ENCODE assay signal across 9 cellular contexts in the genomic region with DNA sequence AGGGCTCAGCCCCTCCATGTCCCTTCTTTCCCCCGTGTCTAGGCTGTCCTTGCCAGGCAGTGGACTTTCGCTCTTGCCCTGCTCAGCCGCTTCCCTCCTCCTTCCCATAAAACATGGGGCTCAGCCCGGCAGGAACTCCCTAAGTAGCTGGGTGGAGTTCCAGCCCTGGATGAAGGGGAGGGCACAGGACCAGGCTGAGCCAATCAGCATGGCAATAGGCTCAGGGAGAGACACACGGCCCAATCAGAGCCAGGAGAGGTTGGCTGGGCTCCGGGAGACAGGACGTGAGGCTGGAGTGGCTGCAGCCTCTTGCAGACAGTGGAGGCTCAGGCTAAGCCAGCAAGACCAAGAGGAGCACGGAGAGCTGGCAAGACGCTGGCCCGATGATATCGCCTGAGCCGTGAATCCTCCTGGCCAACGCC. TPM values are rescaled to one million over a fixed set of nuclear protein-coding genes. Genes with fewer than 3 reads are reported as not detected.
A peak's percentile ranks its signal among the peaks of the same experiment; 100 is the strongest.
DNase-seq lines count a peak whose midpoint lies in the region; ATAC-seq and TF ChIP-seq lines count a peak whose summit lies in the region.
"Had no signal": no experiment of that assay in that cellular context is flagged by ENCODE, and none has a peak within 500 bp of the region (broad histone marks: within the 10 kb centered on the region; RNA-seq: fewer than 3 reads in every experiment).

No MANE protein-coding gene starts in this region.

- no peaks in the 10 kb centered on the region for H3K4me1 ChIP-seq in mesendoderm (ENCODE audit: control insufficient read depth, low read depth, low read length)

- peaks cover 62% of the 10 kb centered on the region for H3K27me3 Mint-ChIP-seq in progenitor cell of endocrine pancreas

- no peak overlapping the region for H3K27ac Mint-ChIP-seq in progenitor cell of endocrine pancreas

- no peak overlapping the region for H2BK15ac ChIP-seq in mesendoderm (replicated peaks; ENCODE audit: low read depth)

- H2AK5ac ChIP-seq in mesendoderm (ENCODE audit: low read length), result no peak overlapping the region

- in situ Hi-C loops in brain microvascular endothelial cell (cut with HindIII; ENCODE audit: low pct_ligation_motif_present, low sequenced_read_pairs), result no loop called here

- H3K36me3 ChIP-seq in brain microvascular endothelial cell (replicated peaks) (no peaks in the 10 kb centered on the region), mesendoderm (ENCODE audit: control insufficient read depth, insufficient read depth, low read length) (no peaks in the 10 kb centered on the region)

- H3K56ac ChIP-seq in mesendoderm (ENCODE audit: low read length), result peak overlapping the region; percentile 79

- H3K4ac ChIP-seq in mesendoderm (ENCODE audit: low read depth, low read length), result no peak overlapping the region

- H2BK5ac ChIP-seq in mesendoderm (ENCODE audit: low read length), result no peak overlapping the region

- no peak overlapping the region for H3K23ac ChIP-seq in mesendoderm (ENCODE audit: low read length)

- no peak overlapping the region for H3K4me3 ChIP-seq in NB4 (ENCODE audit: low read depth, low read length)
- H3K4me3 ChIP-seq in brain microvascular endothelial cell (ENCODE audit: low read depth, low read length), result no peak overlapping the region
- no peak overlapping the region for H3K4me3 ChIP-seq in mesendoderm (ENCODE audit: low read length)

- H3K9me3 Mint-ChIP-seq in progenitor cell of endocrine pancreas (ENCODE audit: low read depth), result no peaks in the 10 kb centered on the region

- DNase-seq in DMS153 (lab: John Stamatoyannopoulos, UW) (peak; percentile 86), NB4 (ENCODE audit: low read depth) (peak; percentile 40), brain microvascular endothelial cell (peak; percentile 22), mesendoderm (peak; percentile 92), NCI-H1436 treated with DMSO at 0.1 percent for 48 hours (lab: John Stamatoyannopoulos, UW) (no peak), progenitor cell of endocrine pancreas (ENCODE audit: low spot score, unreplicated experiment) (no peak)

- H3K36me3 Mint-ChIP-seq in progenitor cell of endocrine pancreas (ENCODE audit: insufficient read depth), result no peaks in the 10 kb centered on the region

- no peak overlapping the region for H2BK120ac ChIP-seq in mesendoderm (ENCODE audit: low read depth, low read length)

- no peaks in the 10 kb centered on the region for H3K79me1 ChIP-seq in mesendoderm (ENCODE audit: low read length)

- H3K18ac ChIP-seq in mesendoderm (ENCODE audit: low read length), result no peak overlapping the region

- TF ChIP-seq CTCF in NB4 (IDR thresholded peaks at IDR 0.05; ENCODE audit: low read depth, low read length), result no peak
- TF ChIP-seq CTCF in brain microvascular endothelial cell (IDR thresholded peaks at IDR 0.05; ENCODE audit: low read depth, low read length, missing control alignments), result no peak
- TF ChIP-seq CTCF in progenitor cell of endocrine pancreas (IDR thresholded peaks at IDR 0.05; ENCODE audit: unreplicated experiment), result no peak

- no peak overlapping the region for H3K4me3 Mint-ChIP-seq in progenitor cell of endocrine pancreas (ENCODE audit: low read depth)

- no CpG with 5 or more reads among the region's 13 CpGs for WGBS in mesendoderm (ENCODE audit: extremely low coverage, insufficient coverage, low lambda C conversion rate)

- H3K27me3 ChIP-seq in brain microvascular endothelial cell (replicated peaks), result peaks cover 54% of the 10 kb centered on the region
- no peaks in the 10 kb centered on the region for H3K27me3 ChIP-seq in mesendoderm (ENCODE audit: insufficient read depth, low read length, poor library complexity)

- no peak overlapping the region for H4K8ac ChIP-seq in mesendoderm (ENCODE audit: low read depth, low read length)

- H3K27ac ChIP-seq in brain microvascular endothelial cell, result no peak overlapping the region
- no peak overlapping the region for H3K27ac ChIP-seq in mesendoderm (ENCODE audit: low read depth, low read length)

- peaks cover 3% of the 10 kb centered on the region for H3K4me1 Mint-ChIP-seq in progenitor cell of endocrine pancreas (ENCODE audit: low read depth)

- ATAC-seq in HG03521 (IDR thresholded peaks at IDR 0.05; ENCODE audit: unreplicated experiment), result no peak
- ATAC-seq in GM18498 (IDR thresholded peaks at IDR 0.05; ENCODE audit: unreplicated experiment), result no peak

- no peak overlapping the region for H4K5ac ChIP-seq in mesendoderm (ENCODE audit: low read length)

- peak overlapping the region; percentile 44 for H3K9ac ChIP-seq in mesendoderm (ENCODE audit: low read length)

- no peak for TF ChIP-seq POLR2A in NB4 (IDR thresholded peaks at IDR 0.05; ENCODE audit: extremely low read depth, insufficient read length)

- no peaks in the 10 kb centered on the region for H3K79me2 ChIP-seq in mesendoderm (ENCODE audit: control insufficient read depth, insufficient read depth, low read length)

- H3K4me2 ChIP-seq in mesendoderm (ENCODE audit: low read length), result no peak overlapping the region

RNA-seq across cellular contexts. Expression of gene GALNT9, which starts 54.3 kb away (rescaled TPM):
- 0.11 TPM for polyA plus RNA-seq in mesendoderm (2013, experiment 1 of 2)
- polyA plus RNA-seq in mesendoderm (2013, experiment 2 of 2), result 0.08 TPM
- 0.24 and 0.36 TPM in 2 replicates for total RNA-seq in progenitor cell of endocrine pancreas
- total RNA-seq: epithelial cell of proximal tubule had no signal

Comparison
In these comparisons a context has a peak if more than half of its experiments do, and no peak if none do; other contexts are left out.
1. DNase-seq: peak in DMS153 (single experiment), NB4 (single experiment), brain microvascular endothelial cell (single experiment) and mesendoderm (single experiment); none in NCI-H1436 treated with DMSO at 0.1 percent for 48 hours (single experiment) and progenitor cell of endocrine pancreas (single experiment).